In the genomic region with DNA sequence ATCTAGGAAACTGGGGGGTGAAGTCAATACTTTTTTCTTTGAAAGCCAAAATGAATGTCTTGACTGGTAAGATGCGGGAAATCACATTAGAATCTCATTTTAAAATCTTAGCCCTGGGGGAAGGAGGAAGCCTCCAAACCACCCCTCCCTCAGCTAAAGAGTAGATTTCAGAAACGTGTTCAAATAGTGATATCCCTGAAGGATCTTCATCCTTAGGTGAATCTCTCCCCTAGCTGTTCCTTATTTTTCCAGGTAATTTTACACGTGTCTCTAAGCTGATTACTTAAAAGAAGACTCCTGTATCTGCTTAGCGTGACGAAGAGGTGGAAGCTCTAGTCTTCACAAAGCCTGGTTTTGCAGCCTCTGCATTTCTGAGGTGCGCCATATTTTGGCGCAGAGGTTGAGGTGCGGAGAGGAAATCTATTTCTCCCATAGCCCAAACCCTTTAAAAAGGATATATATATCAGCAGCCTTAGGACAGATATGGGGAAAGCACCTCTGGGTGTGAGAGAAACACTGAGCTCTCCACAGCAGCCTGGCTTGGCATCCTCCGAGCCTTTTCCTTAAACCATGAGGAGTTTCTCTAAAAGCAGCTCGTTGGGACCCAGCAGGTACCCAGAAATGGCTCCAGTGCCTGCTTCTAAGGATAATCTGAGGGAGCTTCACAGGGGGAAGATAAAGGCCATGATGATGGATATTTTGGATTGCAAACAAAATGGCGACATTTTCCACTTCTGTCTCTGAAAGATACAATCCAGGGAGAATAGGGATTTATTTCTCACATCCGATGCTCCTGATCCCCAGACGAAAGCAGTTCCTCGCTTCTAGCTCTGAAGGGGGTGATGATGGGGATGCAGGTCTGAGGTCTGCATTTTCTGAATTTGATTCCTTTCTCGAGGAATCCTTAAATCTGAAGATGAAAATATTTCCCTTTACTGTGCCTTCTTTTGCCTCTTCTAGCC, we compare ENCODE assay signal across 2 cellular contexts.
TF ChIP-seq lines count a peak whose summit lies in the region.

No MANE protein-coding gene starts in this region.

TF ChIP-seq in HepG2, 621 proteins besides CTCF, POLR2A, EP300 and RAD21:
- TF ChIP-seq MZF1 (CRISPR knock-in tag; IDR thresholded peaks at IDR 0.05; ENCODE audit: borderline replicate concordance) = no peak
- TF ChIP-seq ZNF615 (CRISPR knock-in tag; IDR thresholded peaks at IDR 0.05; ENCODE audit: borderline replicate concordance) = no peak
- no peak for TF ChIP-seq GTF2F1 (IDR thresholded peaks at IDR 0.05; ENCODE audit: low read length)
- TF ChIP-seq, protein P1, sequence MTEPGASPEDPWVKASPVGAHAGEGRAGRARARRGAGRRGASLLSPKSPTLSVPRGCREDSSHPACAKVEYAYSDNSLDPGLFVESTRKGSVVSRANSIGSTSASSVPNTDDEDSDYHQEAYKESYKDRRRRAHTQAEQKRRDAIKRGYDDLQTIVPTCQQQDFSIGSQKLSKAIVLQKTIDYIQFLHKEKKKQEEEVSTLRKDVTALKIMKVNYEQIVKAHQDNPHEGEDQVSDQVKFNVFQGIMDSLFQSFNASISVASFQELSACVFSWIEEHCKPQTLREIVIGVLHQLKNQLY (CRISPR knock-in tag; IDR thresholded peaks at IDR 0.05) = no peak
- no peak for TF ChIP-seq MYC (CRISPR knock-in tag; IDR thresholded peaks at IDR 0.05; ENCODE audit: borderline replicate concordance)
- no peak for TF ChIP-seq ARNT (IDR thresholded peaks at IDR 0.05)
- no peak for TF ChIP-seq ZBTB20 (CRISPR knock-in tag; IDR thresholded peaks at IDR 0.05; ENCODE audit: borderline replicate concordance, low read depth)
- no peak for TF ChIP-seq MXD4 (CRISPR knock-in tag; IDR thresholded peaks at IDR 0.05)

TF ChIP-seq in GM12891, 5 proteins besides CTCF, POLR2A, EP300 and RAD21:
- no peak for TF ChIP-seq TAF1 (IDR thresholded peaks at IDR 0.05; ENCODE audit: low read depth, low read length)
- no peak for TF ChIP-seq SPI1 (IDR thresholded peaks at IDR 0.05; ENCODE audit: low read depth, low read length)
- no peak for TF ChIP-seq PAX5 (IDR thresholded peaks at IDR 0.05; ENCODE audit: insufficient read depth, low read length, severe bottlenecking)
- no peak for TF ChIP-seq POLR2AphosphoS5 (IDR thresholded peaks at IDR 0.05; ENCODE audit: low read depth, low read length)
- TF ChIP-seq POU2F2 (IDR thresholded peaks at IDR 0.05; ENCODE audit: low read depth, low read length) = no peak
